ENCODE assay signal across 27 cellular contexts in the genomic region with DNA sequence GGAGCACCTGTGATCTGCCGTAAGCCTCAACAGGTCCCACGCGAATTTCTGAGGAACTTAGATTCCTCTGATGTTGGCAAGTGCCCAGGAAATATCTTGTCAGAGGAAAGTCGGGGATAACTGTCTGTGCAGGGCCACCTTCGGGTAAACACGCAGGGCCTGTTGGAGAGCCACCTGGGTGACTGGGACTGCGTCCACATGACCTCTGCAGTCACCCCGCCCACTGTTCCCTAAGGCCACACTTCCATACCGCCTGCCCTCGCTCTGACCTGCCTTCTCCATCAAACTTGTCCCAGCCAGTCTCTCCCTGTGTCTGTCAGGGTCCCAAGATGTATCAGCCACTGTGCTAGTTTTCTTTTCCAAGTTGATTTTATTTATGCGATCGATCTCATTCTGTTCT. TPM values are rescaled to one million over a fixed set of nuclear protein-coding genes. Genes with fewer than 3 reads are reported as not detected.
DNase-seq lines count a peak whose midpoint lies in the region; FAIRE-seq and TF ChIP-seq lines count a peak whose summit lies in the region.
"Had no signal": no experiment of that assay in that cellular context is flagged by ENCODE, and none has a peak within 500 bp of the region (broad histone marks: within the 10 kb centered on the region; RNA-seq: fewer than 3 reads in every experiment).

No MANE protein-coding gene starts in this region.

- no peak overlapping the region for H2AFZ ChIP-seq in neuronal stem cell (ENCODE audit: low read length)

- no peak overlapping the region for H4K8ac ChIP-seq in neuronal stem cell (ENCODE audit: low read depth, low read length)

- no peak overlapping the region for H3K23ac ChIP-seq in neuronal stem cell (ENCODE audit: low read depth, low read length, poor library complexity)

- H2AK5ac ChIP-seq in neuronal stem cell (ENCODE audit: low read depth, low read length) = peak overlapping the region; percentile 32

- H2BK120ac ChIP-seq in neuronal stem cell (ENCODE audit: low read depth, low read length) = no peak overlapping the region

- no peaks in the 10 kb centered on the region for H3K27me3 Mint-ChIP-seq in Caco-2 (ENCODE audit: insufficient read depth, unreplicated experiment)

- no peak overlapping the region for H4K91ac ChIP-seq in neuronal stem cell (ENCODE audit: low read depth, low read length, poor library complexity)

- DNase-seq in Caco-2 (peak; percentile 52 to 61), H7 (peak; percentile 27), bronchial epithelial cell (ENCODE audit: low read depth) (peak; percentile 10), neuronal stem cell (ENCODE audit: low spot score) (no peak), cardiac septum (ENCODE audit: low spot score) (no peak), HT-29 (ENCODE audit: low spot score) (no peak), HuH-7.5 (ENCODE audit: low spot score) (no peak)
- DNase-seq: AML-193; C1 segment of cervical spinal cord; CD8-positive, alpha-beta T cell; DMS 273 treated with DMSO at 0.1 percent for 48 hours; DMS79; EL; GF-D8; NCI-H1092 treated with DMSO at 0.1 percent for 48 hours; NCI-H1436; NCI-H187; NCI-H2081 treated with DMSO at 0.1 percent for 48 hours; NCI-H2171; NCI-H226; NCI-H510A; NCI-H69; SHP77 treated with DMSO at 0.1 percent for 48 hours; SK-N-SH had no signal

- no peak overlapping the region for H2BK12ac ChIP-seq in neuronal stem cell (ENCODE audit: low read length)

- no peak overlapping the region for H3K27ac Mint-ChIP-seq in Caco-2 (ENCODE audit: unreplicated experiment)
- H3K27ac Mint-ChIP-seq: CD8-positive, alpha-beta T cell had no signal

- no peak for FAIRE-seq in bronchial epithelial cell (lab: Jason Lieb, UNC)
- FAIRE-seq: A549, GM12891 had no signal

- no CpG with 5 or more reads among the region's 12 CpGs for WGBS in neuronal stem cell (ENCODE audit: extremely low coverage in 2 of 2, insufficient read length in 2 of 2, insufficient replicate concordance in 1 of 2), 2 donors

- H3K18ac ChIP-seq in neuronal stem cell (ENCODE audit: low read length) = peak overlapping the region; percentile 48

- no peak overlapping the region for H3K27ac ChIP-seq in neuronal stem cell (replicated peaks; ENCODE audit: low read length)
- H3K27ac ChIP-seq: A549 had no signal

- CTCF ChIA-PET in Caco-2 (lab: Charles Lee) = no interaction called here

- TF ChIP-seq CTCF in Caco-2 (IDR thresholded peaks at IDR 0.05; ENCODE audit: insufficient read depth in 1 of 2, low read depth in 1 of 2, low read length in 1 of 2, severe bottlenecking in 1 of 2, unreplicated experiment in 1 of 2) (no peak), bronchial epithelial cell (IDR thresholded peaks at IDR 0.05; ENCODE audit: insufficient read depth, low read length, severe bottlenecking) (no peak)

- H3K27me3 ChIP-seq in Caco-2 (replicated peaks; ENCODE audit: control insufficient read depth, insufficient read depth, low read length) = no peaks in the 10 kb centered on the region
- H3K27me3 ChIP-seq in H7 (ENCODE audit: control insufficient read depth, insufficient read depth, low read length) = no peaks in the 10 kb centered on the region
- no peaks in the 10 kb centered on the region for H3K27me3 ChIP-seq in bronchial epithelial cell (ENCODE audit: control insufficient read depth, insufficient read depth, low read length)
- H3K27me3 ChIP-seq in neuronal stem cell (ENCODE audit: control insufficient read depth in 3 of 3, insufficient read depth in 3 of 3, low read depth in 1 of 3, low read length in 3 of 3) = no peaks in the 10 kb centered on the region

- H3K4me1 Mint-ChIP-seq in Caco-2 (ENCODE audit: low read depth, unreplicated experiment) = no peaks in the 10 kb centered on the region

- no peaks in the 10 kb centered on the region for H3K9me3 Mint-ChIP-seq in Caco-2 (ENCODE audit: unreplicated experiment)
- H3K9me3 Mint-ChIP-seq: CD8-positive, alpha-beta T cell had no signal

- POLR2A ChIA-PET in Caco-2 (lab: Charles Lee) = no interaction called here

- no peak overlapping the region for H3K9ac ChIP-seq in neuronal stem cell (ENCODE audit: low read depth, low read length, poor library complexity)
- H3K9ac ChIP-seq: SK-N-SH had no signal

- H3K36me3 Mint-ChIP-seq in Caco-2 (ENCODE audit: insufficient read depth, unreplicated experiment) = no peaks in the 10 kb centered on the region

- H3K4me3 ChIP-seq in Caco-2 (ENCODE audit: low read depth, low read length) (no peak overlapping the region), H7 (ENCODE audit: insufficient read depth, low read depth, low read length) (no peak overlapping the region), bronchial epithelial cell (ENCODE audit: low read depth, low read length) (no peak overlapping the region), neuronal stem cell (ENCODE audit: low read length in 2 of 2) (no peak overlapping the region)
- H3K4me3 ChIP-seq: A549 had no signal

- BruUV-seq in Caco-2 (replicated peaks; lab: Mats Ljungman, UMichigan) = no TSS peak

- H3K9me3 ChIP-seq in Caco-2 (no peaks in the 10 kb centered on the region), neuronal stem cell (replicated peaks in 1 of 2; ENCODE audit: control insufficient read depth in 2 of 2, insufficient read depth in 1 of 2, low read depth in 1 of 2, low read length in 2 of 2) (no peaks in the 10 kb centered on the region)
- H3K9me3 ChIP-seq: A549, SK-N-SH had no signal

- H2BK5ac ChIP-seq in neuronal stem cell (ENCODE audit: low read length) = no peak overlapping the region

- H3K4ac ChIP-seq in neuronal stem cell (ENCODE audit: low read length) = no peak overlapping the region

- H3K4me3 Mint-ChIP-seq in Caco-2 (ENCODE audit: unreplicated experiment) = no peak overlapping the region
- H3K4me3 Mint-ChIP-seq: CD8-positive, alpha-beta T cell had no signal

- no peak overlapping the region for H3K14ac ChIP-seq in neuronal stem cell (ENCODE audit: low read length)

- H2BK15ac ChIP-seq in neuronal stem cell (ENCODE audit: low read length) = peak overlapping the region; percentile 98

- H3K4me1 ChIP-seq in Caco-2 = peaks cover 4% of the 10 kb centered on the region; the same call in 1 of the 2 replicates
- no peaks in the 10 kb centered on the region for H3K4me1 ChIP-seq in neuronal stem cell (ENCODE audit: control insufficient read depth in 2 of 2, insufficient read depth in 1 of 2, low read depth in 1 of 2, low read length in 2 of 2)
- H3K4me1 ChIP-seq: A549 had no signal

- no peaks in the 10 kb centered on the region for H3K79me1 ChIP-seq in neuronal stem cell (ENCODE audit: low read depth, low read length)

- no peak overlapping the region for H3K4me2 ChIP-seq in neuronal stem cell (ENCODE audit: insufficient read depth, low read length, poor library complexity, severe bottlenecking)
- H3K4me2 ChIP-seq: A549, SK-N-SH had no signal

- H3K36me3 ChIP-seq in Caco-2 (ENCODE audit: control insufficient read depth, insufficient read depth, low read length) (no peaks in the 10 kb centered on the region), H7 (replicated peaks; ENCODE audit: control insufficient read depth, insufficient read depth, low read length) (no peaks in the 10 kb centered on the region), bronchial epithelial cell (ENCODE audit: control insufficient read depth, insufficient read depth, low read length) (no peaks in the 10 kb centered on the region), neuronal stem cell (replicated peaks in 1 of 2; ENCODE audit: control insufficient read depth in 2 of 2, insufficient read depth in 2 of 2, low read length in 2 of 2) (no peaks in the 10 kb centered on the region)

- intact Hi-C loops in Caco-2 (cut with micrococcal nuclease; ENCODE audit: unreplicated experiment) (no loop called here), cardiac septum (cut with DNase I) (no loop called here)

RNA-seq across cellular contexts. Expression of gene BFSP2, which starts 28.7 kb away (rescaled TPM):
- total RNA-seq in Caco-2 (2022) = not detected in 2 replicates
- not detected in 2 replicates for total RNA-seq in H7 (2014; rRNA removed; shearing (Covaris generic))
- total RNA-seq in bronchial epithelial cell = not detected in 2 replicates
- polyA plus RNA-seq in neuronal stem cell (2013, experiment 1 of 2) = 0.13 TPM
- polyA plus RNA-seq in neuronal stem cell (2013, experiment 2 of 2) = 0.24 TPM
- not detected for total RNA-seq in cardiac septum
- not detected in 2 replicates for total RNA-seq in HT-29 (2014; rRNA removed; shearing (Covaris generic))
- total RNA-seq: CD8-positive, alpha-beta T cell; H4 had no signal
- polyA plus RNA-seq: SK-N-SH had no signal

Comparison
In these comparisons a context has a peak if more than half of its experiments do, and no peak if none do; other contexts are left out.
1. DNase-seq: peak in Caco-2 (2 of 2), H7 (single experiment) and bronchial epithelial cell (single experiment); none in neuronal stem cell (single experiment), cardiac septum (single experiment), HT-29 (single experiment) and HuH-7.5 (single experiment).